In genomic region chr2:100603414-100603813, GRCh38 we compare ENCODE assay signal across 17 cellular contexts. TPM values are rescaled to one million over a fixed set of nuclear protein-coding genes. Genes with fewer than 3 reads are reported as not detected.
DNase-seq lines count a peak whose midpoint lies in the region; ATAC-seq, FAIRE-seq and TF ChIP-seq lines count a peak whose summit lies in the region.
"Had no signal": no experiment of that assay in that cellular context is flagged by ENCODE, and none has a peak within 500 bp of the region (broad histone marks: within the 10 kb centered on the region; RNA-seq: fewer than 3 reads in every experiment).

No MANE protein-coding gene starts in this region.

- H4K91ac ChIP-seq in H1 (replicated peaks; ENCODE audit: insufficient read length, low read length) (no peak overlapping the region), neuronal stem cell (ENCODE audit: low read depth, low read length, poor library complexity) (no peak overlapping the region)

- no peak overlapping the region for H3K23ac ChIP-seq in H1 (ENCODE audit: insufficient read length)
- H3K23ac ChIP-seq in neuronal stem cell (ENCODE audit: low read depth, low read length, poor library complexity) = no peak overlapping the region

- H4K8ac ChIP-seq in H1 (ENCODE audit: extremely low read depth, insufficient read depth, low read length) = no peak overlapping the region
- no peak overlapping the region for H4K8ac ChIP-seq in neuronal stem cell (ENCODE audit: low read depth, low read length)

- H3K4me3 ChIP-seq in HUES48 (ENCODE audit: low read depth, low read length) (no peak overlapping the region), H1 (ENCODE audit: extremely low read depth in 1 of 4, insufficient read depth in 2 of 4, low read depth in 3 of 4, low read length in 4 of 4) (no peak overlapping the region; a peak in 1 of 8 replicates), neuronal stem cell (ENCODE audit: low read length in 2 of 2) (peak overlapping the region in 1 of 2 donors; percentile 64), suprapubic skin (no peak overlapping the region)

- TF ChIP-seq CTCF in H1 (IDR thresholded peaks at IDR 0.05; ENCODE audit: control extremely low read depth in 1 of 3, insufficient read depth in 1 of 3, low read depth in 1 of 3, low read length in 3 of 3) = no peak
- no peak for TF ChIP-seq CTCF in suprapubic skin (IDR thresholded peaks at IDR 0.05)

- no peaks in the 10 kb centered on the region for H4K20me1 ChIP-seq in H1 (replicated peaks in 1 of 2; ENCODE audit: control insufficient read depth in 1 of 2, insufficient read depth in 2 of 2, low read length in 2 of 2)

- 0 out of 2 replicates have a peak overlapping the region, but pooled peaks have one; percentile 22 for H2BK12ac ChIP-seq in H1 (ENCODE audit: low read depth, low read length)
- no peak overlapping the region for H2BK12ac ChIP-seq in neuronal stem cell (ENCODE audit: low read length)

- H3K27ac ChIP-seq in HUES48 (ENCODE audit: low read depth, low read length) = peak overlapping the region; percentile 46
- H3K27ac ChIP-seq in H1 (ENCODE audit: low read depth, low read length) = no peak overlapping the region
- H3K27ac ChIP-seq in neuronal stem cell (replicated peaks; ENCODE audit: low read length) = no peak overlapping the region
- no peak overlapping the region for H3K27ac ChIP-seq in suprapubic skin

- H3K36me3 ChIP-seq in HUES48 (ENCODE audit: control insufficient read depth, insufficient read depth, low read length) (no peaks in the 10 kb centered on the region), H1 (ENCODE audit: control insufficient read depth in 2 of 4, insufficient read depth in 4 of 4, low read length in 3 of 4) (no peaks in the 10 kb centered on the region), neuronal stem cell (replicated peaks in 1 of 2; ENCODE audit: control insufficient read depth in 2 of 2, insufficient read depth in 2 of 2, low read length in 2 of 2) (no peaks in the 10 kb centered on the region), suprapubic skin (no peaks in the 10 kb centered on the region)

- H3K4ac ChIP-seq in H1 (replicated peaks; ENCODE audit: insufficient read length, low read depth, low read length) (no peak overlapping the region), neuronal stem cell (ENCODE audit: low read length) (no peak overlapping the region)

- peak overlapping the region in 1 of 2 experiments; percentile 37; a peak in 1 of 4 replicates for H3K4me2 ChIP-seq in H1 (ENCODE audit: insufficient read depth in 1 of 2, low read depth in 2 of 2, low read length in 2 of 2)
- no peak overlapping the region for H3K4me2 ChIP-seq in neuronal stem cell (ENCODE audit: insufficient read depth, low read length, poor library complexity, severe bottlenecking)

- no peaks in the 10 kb centered on the region; the same call in 1 of the 2 replicates for H3K23me2 ChIP-seq in H1 (ENCODE audit: low read depth, low read length)

- H3K18ac ChIP-seq in H1 (ENCODE audit: extremely low read depth, low read length) = peak overlapping the region; percentile 56; the same call in 1 of the 2 replicates
- no peak overlapping the region for H3K18ac ChIP-seq in neuronal stem cell (ENCODE audit: low read length)

- no peak overlapping the region for H4K5ac ChIP-seq in H1 (ENCODE audit: insufficient read length, low read depth, low read length)

- H3K79me2 ChIP-seq in H1 (ENCODE audit: control insufficient read depth in 1 of 2, insufficient read depth in 2 of 2, low read length in 2 of 2) = no peaks in the 10 kb centered on the region

- 85% methylated on average over 7 of the region's 7 CpGs; no CpG with 5 or more reads in 1 of the 2 experiments for WGBS in H1 (ENCODE audit: extremely low coverage in 1 of 2, insufficient coverage in 1 of 2, insufficient read length in 1 of 2, insufficient replicate concordance in 2 of 2, low coverage in 1 of 2, low lambda C conversion rate in 2 of 2, missing lambda C conversion rate in 1 of 2), 2 experiments
- WGBS in neuronal stem cell (ENCODE audit: extremely low coverage in 2 of 2, insufficient read length in 2 of 2, insufficient replicate concordance in 1 of 2), 2 donors = no CpG with 5 or more reads among the region's 7 CpGs
- 82% methylated on average over 7 of the region's 7 CpGs for WGBS in suprapubic skin

- in situ Hi-C loops in G401 (cut with HindIII; ENCODE audit: low sequenced_read_pairs) = no loop called here

- TF ChIP-seq POLR2A in H1 (IDR thresholded peaks at IDR 0.05; ENCODE audit: control extremely low read depth in 1 of 2, low read depth in 2 of 2, low read length in 2 of 2) (no peak), suprapubic skin (IDR thresholded peaks at IDR 0.05) (no peak)

- TF ChIP-seq RAD21 in H1 (IDR thresholded peaks at IDR 0.05 in 1 of 2, conservative IDR thresholded peaks at IDR 0.05 in 1 of 2; ENCODE audit: low read depth in 2 of 2, low read length in 2 of 2) = no peak

- peaks cover 4% of the 10 kb centered on the region; the same call in 1 of the 2 replicates for H3K4me1 ChIP-seq in HUES48 (ENCODE audit: control insufficient read depth, insufficient read depth, low read length)
- H3K4me1 ChIP-seq in H1 (replicated peaks in 1 of 4; ENCODE audit: control insufficient read depth in 3 of 4, insufficient read depth in 4 of 4, low read length in 3 of 4) = peaks cover 2 to 9% (median 8%) of the 10 kb centered on the region in 4 experiments; a peak in 5 of 7 replicates
- H3K4me1 ChIP-seq in neuronal stem cell (ENCODE audit: control insufficient read depth in 2 of 2, insufficient read depth in 1 of 2, low read depth in 1 of 2, low read length in 2 of 2) = peaks cover 4 to 8% of the 10 kb centered on the region in 2 donors
- H3K4me1 ChIP-seq in suprapubic skin = peaks cover 11% of the 10 kb centered on the region

- H2AFZ ChIP-seq in H1 (ENCODE audit: low read length) = no peak overlapping the region
- peak overlapping the region; percentile 5 for H2AFZ ChIP-seq in neuronal stem cell (ENCODE audit: low read length)

- no peak overlapping the region for H2BK5ac ChIP-seq in H1 (ENCODE audit: low read depth, low read length)
- H2BK5ac ChIP-seq in neuronal stem cell (ENCODE audit: low read length) = no peak overlapping the region

- ATAC-seq in sciatic nerve = no peak

- H3K56ac ChIP-seq in H1 (replicated peaks; ENCODE audit: insufficient read length, low read depth, low read length) = no peak overlapping the region

- CTCF ChIA-PET in H1 (lab: Charles Lee; ENCODE audit: partially characterized antibody) = interaction anchor here (0.9 to 2.2 kb wide), 5 partner anchors 8 to 433 kb away, joined by 3 to 7 read pairs (median 3); no protein-coding TSS in a partner anchor

- no peak for TF ChIP-seq EP300 in H1 (IDR thresholded peaks at IDR 0.05; ENCODE audit: borderline replicate concordance in 1 of 2, low read depth in 2 of 2, low read length in 2 of 2)
- TF ChIP-seq EP300 in suprapubic skin (IDR thresholded peaks at IDR 0.05) = no peak

- intact Hi-C loops in sciatic nerve (cut with DNase I) = no loop called here

- no peak overlapping the region for H3K14ac ChIP-seq in H1 (ENCODE audit: insufficient read length)
- H3K14ac ChIP-seq in neuronal stem cell (ENCODE audit: low read length) = no peak overlapping the region

- no peak overlapping the region for H2BK120ac ChIP-seq in H1 (replicated peaks; ENCODE audit: low read depth, low read length)
- H2BK120ac ChIP-seq in neuronal stem cell (ENCODE audit: low read depth, low read length) = no peak overlapping the region

- no peaks in the 10 kb centered on the region for H3K9me3 ChIP-seq in HUES48 (ENCODE audit: control insufficient read depth, insufficient read depth, low read length)
- H3K9me3 ChIP-seq in H1 (ENCODE audit: insufficient read depth in 2 of 2, low read depth in 1 of 2, low read length in 1 of 2) = no peaks in the 10 kb centered on the region
- H3K9me3 ChIP-seq in neuronal stem cell (replicated peaks in 1 of 2; ENCODE audit: control insufficient read depth in 2 of 2, insufficient read depth in 1 of 2, low read depth in 1 of 2, low read length in 2 of 2) = no peaks in the 10 kb centered on the region
- no peaks in the 10 kb centered on the region for H3K9me3 ChIP-seq in suprapubic skin

- H3K27me3 ChIP-seq in HUES48 (ENCODE audit: control insufficient read depth, insufficient read depth, low read length) (no peaks in the 10 kb centered on the region), H1 (replicated peaks in 1 of 4; ENCODE audit: control insufficient read depth in 3 of 4, extremely low read depth in 1 of 4, insufficient read depth in 3 of 4, low read length in 3 of 4) (no peaks in the 10 kb centered on the region), neuronal stem cell (ENCODE audit: control insufficient read depth in 3 of 3, insufficient read depth in 3 of 3, low read depth in 1 of 3, low read length in 3 of 3) (no peaks in the 10 kb centered on the region), suprapubic skin (no peaks in the 10 kb centered on the region)

- FAIRE-seq in H1 (lab: Jason Lieb, UNC) = no peak
- FAIRE-seq: RCC 7860 had no signal

- H2BK15ac ChIP-seq in H1 (ENCODE audit: low read length) (no peak overlapping the region), neuronal stem cell (ENCODE audit: low read length) (no peak overlapping the region)

- H3K79me1 ChIP-seq in H1 (ENCODE audit: low read depth, low read length) (no peaks in the 10 kb centered on the region), neuronal stem cell (ENCODE audit: low read depth, low read length) (no peaks in the 10 kb centered on the region)

- POLR2A ChIA-PET in H1 (lab: Charles Lee; ENCODE audit: partially characterized antibody) = interaction anchor here (1.2 kb wide), 1 partner anchor 399 kb away, joined by 4 read pairs; the partner anchor contains the start of gene RPL31

- H2BK20ac ChIP-seq in H1 (ENCODE audit: low read length) = no peak overlapping the region

- H2AK5ac ChIP-seq in H1 (ENCODE audit: low read depth, low read length) (no peak overlapping the region), neuronal stem cell (ENCODE audit: low read depth, low read length) (no peak overlapping the region)

- no peak overlapping the region for H3K9ac ChIP-seq in HUES48 (ENCODE audit: low read depth, low read length)
- H3K9ac ChIP-seq in H1 (replicated peaks in 1 of 4; ENCODE audit: extremely low read depth in 1 of 4, low read depth in 3 of 4, low read length in 3 of 4) = no peak overlapping the region
- H3K9ac ChIP-seq in neuronal stem cell (ENCODE audit: low read depth, low read length, poor library complexity) = no peak overlapping the region

- DNase-seq in G401 (ENCODE audit: low spot score) (peak; percentile 40), H1 (ENCODE audit: low read depth in 1 of 2, low spot score in 2 of 2) (no peak), neuronal stem cell (ENCODE audit: low spot score) (no peak), suprapubic skin (ENCODE audit: low spot score in 2 of 2) (no peak), sciatic nerve (ENCODE audit: low spot score) (no peak), mesenteric fat pad (ENCODE audit: low spot score) (no peak)
- DNase-seq in stimulated activated naive CD4-positive, alpha-beta T cell treated with Interleukin-2 at 50 U/mL for 16 hours (lab: John Stamatoyannopoulos, UW) = no peak
- DNase-seq: Calu3; CD4-positive, alpha-beta T cell; GDM1; KG1; NCI-H1105; NCI-H1694 treated with DMSO at 0.1 percent for 48 hours; NCI-H69; SIG-M5 had no signal

RNA-seq across cellular contexts. Expression of gene PDCL3, which starts 40.6 kb away (rescaled TPM):
- 3.1 and 19.1 TPM in 2 replicates for total RNA-seq in G401 (2014; rRNA removed; shearing (Covaris generic))
- 29.4 TPM in 2 replicates for total RNA-seq in H1 (2021; fragmentation: NEBNext Ultra II Directional; extraction: Animal tissue kit (Norgen Biotek cat#: 25700))
- 9.5 and 19.8 TPM in 2 replicates for polyA plus RNA-seq in H1 (2011; rRNA removed)
- polyA plus RNA-seq in H1 (2011; cell fraction: cytosol; rRNA removed) = 24.7 TPM
- 3.8 TPM for polyA plus RNA-seq in H1 (2011; cell fraction: nucleus; rRNA removed)
- 31.3 to 48.6 TPM (median 33.8 TPM) in 4 replicates for polyA plus RNA-seq in H1 (2012, experiment 1 of 2)
- polyA plus RNA-seq in H1 (2012, experiment 2 of 2) = 12.3 TPM
- polyA plus RNA-seq in H1 (2013, experiment 1 of 2) = 26.4 TPM
- polyA plus RNA-seq in H1 (2013, experiment 2 of 2) = 27.4 TPM
- polyA minus RNA-seq in H1 (2011; rRNA and poly(A)+ RNA removed) = 7.6 and 9.7 TPM in 2 replicates
- polyA minus RNA-seq in H1 (2011; cell fraction: cytosol; rRNA and poly(A)+ RNA removed) = 7.1 TPM
- polyA minus RNA-seq in H1 (2011; cell fraction: nucleus; rRNA and poly(A)+ RNA removed) = 8.5 TPM
- 17.1 TPM for polyA plus RNA-seq in neuronal stem cell (2013, experiment 1 of 2)
- polyA plus RNA-seq in neuronal stem cell (2013, experiment 2 of 2) = 17.3 TPM
- total RNA-seq in suprapubic skin (10 to 100 TPM; 20.8 to 22.9 (median 21.7) TPM), sciatic nerve (17.0 TPM), mesenteric fat pad (21.6 TPM)
